In the genomic region with DNA sequence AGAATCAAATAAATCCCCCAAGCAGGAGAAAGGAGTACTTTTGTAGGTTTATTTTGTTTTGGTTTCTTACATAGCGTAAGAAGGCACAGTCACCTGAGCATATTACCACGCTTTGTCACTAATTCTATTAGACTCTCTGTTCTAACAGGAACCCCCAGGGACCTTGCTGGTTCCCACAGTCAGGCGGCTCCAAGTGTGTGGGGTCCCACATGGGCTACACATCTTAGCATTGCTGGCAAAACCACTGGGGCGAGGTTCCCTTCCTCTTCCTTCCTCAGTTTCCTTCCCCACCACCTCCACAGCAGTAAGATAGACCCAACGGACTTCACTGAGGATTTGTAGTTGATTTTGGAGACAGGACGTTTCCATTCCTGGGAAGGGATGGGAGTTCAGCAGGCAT, we compare ENCODE assay signal across 23 cellular contexts. TPM values are rescaled to one million over a fixed set of nuclear protein-coding genes. Genes with fewer than 3 reads are reported as not detected.
DNase-seq lines count a peak whose midpoint lies in the region; ATAC-seq and TF ChIP-seq lines count a peak whose summit lies in the region.
"Had no signal": no experiment of that assay in that cellular context is flagged by ENCODE, and none has a peak within 500 bp of the region (broad histone marks: within the 10 kb centered on the region; RNA-seq: fewer than 3 reads in every experiment).

No MANE protein-coding gene starts in this region.

- TF ChIP-seq CTCF in left ventricle myocardium inferior (IDR thresholded peaks at IDR 0.05; ENCODE audit: borderline replicate concordance) (no peak), nephron progenitor cell (IDR thresholded peaks at IDR 0.05) (no peak), uterus (IDR thresholded peaks at IDR 0.05) (no peak)

- intact Hi-C loops in left ventricle myocardium inferior (cut with micrococcal nuclease) (no loop called here), Right ventricle myocardium superior (cut with DNase I) (no loop called here), uterus (cut with DNase I; ENCODE audit: low total_unique reads) (no loop called here)

- H3K27ac Mint-ChIP-seq in nephron progenitor cell: peak overlapping the region; percentile 97
- H3K27ac Mint-ChIP-seq in stimulated activated naive CD8-positive, alpha-beta T cell treated with anti-CD3 and anti-CD28 coated beads, Interleukin-15, amount 100 ng/mL, for 72 hours: no peak overlapping the region
- H3K27ac Mint-ChIP-seq: CD4-positive, alpha-beta T cell had no signal

- H3K9me3 ChIP-seq in left ventricle myocardium inferior (replicated peaks): no peaks in the 10 kb centered on the region
- no peaks in the 10 kb centered on the region for H3K9me3 ChIP-seq in uterus

- H3K36me3 ChIP-seq in left ventricle myocardium inferior (no peaks in the 10 kb centered on the region), uterus (no peaks in the 10 kb centered on the region)

- peaks cover 47% of the 10 kb centered on the region for H3K36me3 Mint-ChIP-seq in nephron progenitor cell (ENCODE audit: low read depth)

- H3K4me1 Mint-ChIP-seq in nephron progenitor cell: peaks cover 82% of the 10 kb centered on the region
- no peaks in the 10 kb centered on the region for H3K4me1 Mint-ChIP-seq in stimulated activated naive CD8-positive, alpha-beta T cell treated with anti-CD3 and anti-CD28 coated beads, Interleukin-15, amount 100 ng/mL, for 72 hours

- no peak for ATAC-seq in Right ventricle myocardium superior (ENCODE audit: poor library complexity)
- ATAC-seq in stimulated activated naive CD8-positive, alpha-beta T cell treated with anti-CD3 and anti-CD28 coated beads, Interleukin-15, amount 100 ng/mL, for 72 hours: no peak

- H3K27me3 Mint-ChIP-seq in nephron progenitor cell (ENCODE audit: low read depth, poor library complexity): peaks cover 3% of the 10 kb centered on the region
- H3K27me3 Mint-ChIP-seq in stimulated activated naive CD8-positive, alpha-beta T cell treated with anti-CD3 and anti-CD28 coated beads, Interleukin-15, amount 100 ng/mL, for 72 hours: peaks cover 13% of the 10 kb centered on the region

- TF ChIP-seq POLR2A in uterus (IDR thresholded peaks at IDR 0.05): no peak

- DNase-seq in left ventricle myocardium inferior (no peak), Right ventricle myocardium superior (no peak), NCI-H69 (lab: John Stamatoyannopoulos, UW) (peak; percentile 50), nephron progenitor cell (no peak), uterus (no peak), SW 1271 (lab: John Stamatoyannopoulos, UW) (no peak), superior temporal gyrus (ENCODE audit: extremely low spot score) (no peak)
- no peak for DNase-seq in stimulated activated naive CD8-positive, alpha-beta T cell treated with anti-CD3 and anti-CD28 coated beads, Interleukin-15, amount 100 ng/mL, for 72 hours
- DNase-seq: CD4-positive, alpha-beta T cell; COR-L47; GOT3; HCEC 1CT; KBM-7; MV-4-11; NCI-H1105; NCI-H146; NCI-H2107; NCI-H524 treated with DMSO at 0.1 percent for 48 hours; RPMI8226; SHP77 treated with DMSO at 0.1 percent for 48 hours had no signal

- H3K4me1 ChIP-seq in left ventricle myocardium inferior: no peaks in the 10 kb centered on the region
- no peaks in the 10 kb centered on the region for H3K4me1 ChIP-seq in uterus

- H3K27ac ChIP-seq in left ventricle myocardium inferior (replicated peaks) (peak overlapping the region; percentile 62), uterus (peak overlapping the region; percentile 20 to 53)

- peaks cover 24% of the 10 kb centered on the region for H3K9me3 Mint-ChIP-seq in nephron progenitor cell
- peaks cover 6 to 32% of the 10 kb centered on the region in 2 donors for H3K9me3 Mint-ChIP-seq in stimulated activated naive CD8-positive, alpha-beta T cell treated with anti-CD3 and anti-CD28 coated beads, Interleukin-15, amount 100 ng/mL, for 72 hours

- H3K27me3 ChIP-seq in left ventricle myocardium inferior (ENCODE audit: low read depth) (peaks cover 52% of the 10 kb centered on the region), uterus (no peaks in the 10 kb centered on the region)

- H3K4me3 ChIP-seq in left ventricle myocardium inferior: no peak overlapping the region
- H3K4me3 ChIP-seq in uterus: no peak overlapping the region

- no peak overlapping the region for H3K4me3 Mint-ChIP-seq in nephron progenitor cell
- no peak overlapping the region for H3K4me3 Mint-ChIP-seq in stimulated activated naive CD8-positive, alpha-beta T cell treated with anti-CD3 and anti-CD28 coated beads, Interleukin-15, amount 100 ng/mL, for 72 hours
- H3K4me3 Mint-ChIP-seq: CD4-positive, alpha-beta T cell had no signal

RNA-seq across cellular contexts. Expression of a gene that starts 49.1 kb away (rescaled TPM):
- total RNA-seq in left ventricle myocardium inferior (1.8 TPM), Right ventricle myocardium superior (2.2 TPM), uterus (10 to 100 TPM in 1 of 4 donors, 1 to 10 TPM in 2, under 1 TPM in 1; 0.26 to 48.3 (median 5.0) TPM)
- total RNA-seq: A172; CD4-positive, alpha-beta T cell; LHCN-M2; MCF 10A had no signal
